ENCODE assay signal across 1 cellular context in genomic region chr3:52268036-52268435, GRCh38.
TF ChIP-seq lines count a peak whose summit lies in the region.

No MANE protein-coding gene starts in this region.

TF ChIP-seq in GM12878, 131 proteins besides CTCF, POLR2A, EP300 and RAD21:
- no peak for TF ChIP-seq GABPA (IDR thresholded peaks at IDR 0.05; ENCODE audit: low read depth)
- no peak for TF ChIP-seq NFXL1 (IDR thresholded peaks at IDR 0.05; ENCODE audit: borderline replicate concordance)
- no peak for TF ChIP-seq KDM1A (IDR thresholded peaks at IDR 0.05; ENCODE audit: borderline replicate concordance)
- TF ChIP-seq BCL11A (IDR thresholded peaks at IDR 0.05; ENCODE audit: low read depth, low read length): no peak
- no peak for TF ChIP-seq NRF1 (conservative IDR thresholded peaks at IDR 0.05; ENCODE audit: low read depth, low read length)
- TF ChIP-seq PRDM15 (CRISPR knock-in tag; IDR thresholded peaks at IDR 0.05): no peak
- TF ChIP-seq USF2 (IDR thresholded peaks at IDR 0.05; ENCODE audit: borderline replicate concordance, low read depth, low read length): no peak
